10 cellular contexts compared by ENCODE assay signal in the genomic region with DNA sequence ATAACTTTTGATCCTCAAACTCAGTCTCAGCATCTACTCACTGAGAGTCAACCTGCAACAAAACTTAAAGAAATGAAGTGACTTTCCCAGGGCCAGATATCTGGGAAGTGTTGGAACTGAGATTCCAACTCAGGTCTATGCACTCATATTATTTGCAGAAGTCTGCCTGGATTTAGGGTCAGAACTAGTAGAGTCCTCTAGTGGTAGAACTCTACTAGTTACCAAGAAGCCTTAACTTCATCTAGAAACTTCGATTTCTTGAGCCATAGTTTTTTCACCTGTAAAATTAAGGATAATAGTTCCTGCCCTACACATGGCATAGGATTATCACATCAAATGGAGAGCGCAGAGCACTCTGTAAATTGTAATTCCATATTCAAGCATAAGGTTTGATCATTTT. TPM values are rescaled to one million over a fixed set of nuclear protein-coding genes. Genes with fewer than 3 reads are reported as not detected.
A peak's percentile ranks its signal among the peaks of the same experiment; 100 is the strongest.
DNase-seq lines count a peak whose midpoint lies in the region; ATAC-seq and TF ChIP-seq lines count a peak whose summit lies in the region.
"Had no signal": no experiment of that assay in that cellular context is flagged by ENCODE, and none has a peak within 500 bp of the region (broad histone marks: within the 10 kb centered on the region; RNA-seq: fewer than 3 reads in every experiment).

No MANE protein-coding gene starts in this region.

- ATAC-seq in lung (ENCODE audit: insufficient read depth, low FRiP score): no peak
- ATAC-seq in GM18868 (IDR thresholded peaks at IDR 0.05; ENCODE audit: unreplicated experiment): no peak

- H3K27me3 ChIP-seq in lung (ENCODE audit: control insufficient read depth, insufficient read depth): no peaks in the 10 kb centered on the region

- H3K27me3 Mint-ChIP-seq in MCF 10A (ENCODE audit: insufficient read depth, unreplicated experiment): peaks cover 22% of the 10 kb centered on the region

- no peaks in the 10 kb centered on the region for H3K4me1 Mint-ChIP-seq in MCF 10A (ENCODE audit: insufficient read depth, unreplicated experiment)

- CTCF ChIA-PET in MCF 10A (lab: Yijun Ruan, JAX): interaction anchor here (0.8 kb wide), 1 partner anchor 939 kb away, joined by 6 read pairs; no protein-coding TSS in a partner anchor

- H3K4me3 ChIP-seq in lung: no peak overlapping the region

- peak; percentile 12 for DNase-seq in COR-L47 (lab: John Stamatoyannopoulos, UW)
- DNase-seq in MCF 10A (ENCODE audit: unreplicated experiment): peak; percentile 30
- no peak for DNase-seq in lung (ENCODE audit: low spot score)
- no peak for DNase-seq in NCI-H2196 (lab: John Stamatoyannopoulos, UW; ENCODE audit: unreplicated experiment)
- no peak for DNase-seq in T-helper 1 cell
- DNase-seq in COLO668 (lab: John Stamatoyannopoulos, UW; ENCODE audit: unreplicated experiment): no peak
- DNase-seq: NCI-H2107 had no signal

- no peak overlapping the region for H3K4me3 Mint-ChIP-seq in MCF 10A (ENCODE audit: unreplicated experiment)

- no peak overlapping the region for H3K27ac ChIP-seq in lung (ENCODE audit: low read depth in 1 of 2, low read length in 1 of 2)

- intact Hi-C loops in MCF 10A (cut with micrococcal nuclease): loop anchor here (1.0 kb wide), 1 partner anchor 107 kb away; no protein-coding TSS in a partner anchor

- peaks cover 8% of the 10 kb centered on the region for H3K9me3 Mint-ChIP-seq in MCF 10A (ENCODE audit: unreplicated experiment)

- H3K4me1 ChIP-seq in lung (ENCODE audit: control insufficient read depth in 2 of 2, insufficient read depth in 2 of 2, low read length in 2 of 2): no peaks in the 10 kb centered on the region

- H3K36me3 Mint-ChIP-seq in MCF 10A (ENCODE audit: insufficient read depth, unreplicated experiment): no peaks in the 10 kb centered on the region

- no peaks in the 10 kb centered on the region for H3K36me3 ChIP-seq in lung (ENCODE audit: control insufficient read depth in 2 of 2, insufficient read depth in 2 of 2, low read length in 2 of 2)

- 66 to 84% methylated on average over 2 of the region's 2 CpGs for WGBS in lung, 2 donors

- TF ChIP-seq CTCF in LNCAP (IDR thresholded peaks at IDR 0.05) (peak; percentile 50; the same call in 1 of the 2 replicates), MCF 10A (IDR thresholded peaks at IDR 0.05; ENCODE audit: unreplicated experiment) (peak; percentile 42), lung (IDR thresholded peaks at IDR 0.05; ENCODE audit: control extremely low read depth, extremely low read depth) (peak; percentile 9)

- no peak overlapping the region for H3K27ac Mint-ChIP-seq in MCF 10A (ENCODE audit: low read depth, unreplicated experiment)

- no TSS peak for BruUV-seq in MCF 10A (replicated peaks; lab: Mats Ljungman, UMichigan)

- POLR2A ChIA-PET in MCF 10A (lab: Yijun Ruan, JAX): interaction anchor here (0.8 to 1.1 kb wide), 2 partner anchors 30 to 48 kb away, joined by 4 read pairs; no protein-coding TSS in a partner anchor

- H3K9me3 ChIP-seq in lung (ENCODE audit: control insufficient read depth in 2 of 2, insufficient read depth in 1 of 2, low read length in 1 of 2): no peaks in the 10 kb centered on the region

RNA-seq across cellular contexts. Expression of gene KRT24, which starts 23.4 kb away (rescaled TPM):
- not detected in 2 replicates for total RNA-seq in MCF 10A (2022)
- not detected for total RNA-seq in lung
- under 1 TPM; 0.05 to 0.08 TPM for polyA plus RNA-seq in lung

RNA-seq across cellular contexts. Expression of gene KRT25, which starts 28.2 kb away (rescaled TPM):
- total RNA-seq in MCF 10A (2022) (not detected in 2 replicates), lung (not detected)
- not detected for polyA plus RNA-seq in lung
- total RNA-seq: ureter had no signal

RNA-seq across cellular contexts. Expression of gene KRT26, which starts 45.1 kb away (rescaled TPM):
- not detected in 2 replicates for total RNA-seq in MCF 10A (2022)
- total RNA-seq in lung: not detected
- polyA plus RNA-seq in lung: not detected
- total RNA-seq: ureter had no signal

RNA-seq across cellular contexts. Expression of gene KRT27, which starts 55.4 kb away (rescaled TPM):
- total RNA-seq in MCF 10A (2022) (not detected in 2 replicates), lung (under 1 TPM; 0.14 to 0.71 TPM)
- polyA plus RNA-seq in lung: 1 to 10 TPM in 1 of 2 donors, under 1 TPM in 1; 0.39 to 1.5 TPM

Comparison
In these comparisons a context has a peak if more than half of its experiments do, and no peak if none do; other contexts are left out.
1. DNase-seq: peak in COR-L47 (single experiment) and MCF 10A (single experiment); none in lung (single experiment), NCI-H2196 (single experiment), T-helper 1 cell (0 of 5) and COLO668 (single experiment).
2. Peak in every context shown above with its lines, with median percentiles within 50 percentile points of each other: CTCF ChIP-seq.